22 cellular contexts compared by ENCODE assay signal in the genomic region with DNA sequence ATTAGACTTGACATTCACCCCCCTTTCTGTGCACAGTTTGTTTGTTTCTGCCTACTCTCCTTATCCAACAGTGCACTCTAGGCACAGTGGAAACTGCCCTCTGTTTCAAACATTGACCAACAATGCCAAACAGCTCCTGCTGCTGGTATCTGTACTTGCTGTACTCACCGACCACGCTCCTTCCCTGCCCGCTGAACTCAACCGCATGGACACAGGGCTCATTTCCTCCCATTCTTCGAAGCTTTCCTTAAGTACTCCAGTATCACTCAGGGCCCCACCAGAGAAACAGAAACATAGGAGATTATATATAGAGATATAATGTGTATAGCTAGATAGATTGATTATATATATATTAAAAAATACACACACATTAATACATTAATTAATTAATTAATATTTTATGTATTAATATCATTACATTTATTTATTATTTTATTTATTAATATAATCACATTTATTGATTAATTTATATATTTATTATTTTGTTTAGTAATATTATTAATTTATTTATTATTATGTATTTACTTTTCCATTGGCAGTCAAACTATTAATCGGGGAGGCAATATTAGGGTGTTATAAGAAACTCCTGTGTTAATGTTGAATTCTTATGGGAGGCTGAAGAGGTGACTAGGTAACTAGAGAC.
"Had no signal": no experiment of that assay in that cellular context is flagged by ENCODE, and none has a peak within 500 bp of the region (broad histone marks: within the 10 kb centered on the region; RNA-seq: fewer than 3 reads in every experiment).

No MANE protein-coding gene starts in this region.

- H3K36me3 ChIP-seq: adrenal gland, ascending aorta, brain microvascular endothelial cell, colonic mucosa, heart left ventricle, transverse colon, WERI-Rb-1 had no signal

- H3K4me3 ChIP-seq: adrenal gland, ascending aorta, colonic mucosa, heart left ventricle, smooth muscle cell, transverse colon had no signal

- FAIRE-seq: islet of Langerhans, urothelium cell line had no signal

- H3K4me1 ChIP-seq: adrenal gland, ascending aorta, colonic mucosa, heart left ventricle, transverse colon had no signal

- H3K27ac ChIP-seq: adrenal gland, ascending aorta, brain microvascular endothelial cell, colonic mucosa, heart left ventricle, transverse colon, WERI-Rb-1 had no signal

- H3K4me2 ChIP-seq: smooth muscle cell had no signal

- H3K27me3 ChIP-seq: adrenal gland, ascending aorta, brain microvascular endothelial cell, colonic mucosa, heart left ventricle, transverse colon had no signal

- DNase-seq: activated CD4-positive, alpha-beta T cell treated with anti-CD3 and anti-CD28 coated beads for 1 hour; activated naive CD4-positive, alpha-beta T cell; activated T-cell treated with anti-CD3 and anti-CD28 coated beads, Interleukin-2, amount 50 U/mL, for 24 hours; adrenal gland; brain microvascular endothelial cell; caudate nucleus; colonic mucosa; foreskin melanocyte; heart left ventricle; left cardiac atrium; nephron progenitor cell; nucleus accumbens; stimulated activated CD4-positive, alpha-beta T cell treated with anti-CD3 and anti-CD28 coated beads, Interleukin-15, amount 100 ng/mL, for 24 hours; stimulated activated CD8-positive, alpha-beta memory T cell treated with anti-CD3 and anti-CD28 coated beads, Interleukin-4, amount 100 ng/mL, for 48 hours; stimulated activated naive B cell treated with anti-CD40 and anti-IgM and Interleukin-4, amounts not matched to agents 10 μg/mL and 1 μg/mL and 100 μg/mL, for 72 hours; T-helper 17 cell; transverse colon; WERI-Rb-1 had no signal

- H3K9me3 ChIP-seq: adrenal gland, ascending aorta, colonic mucosa, heart left ventricle, transverse colon had no signal
